Comparison of ENCODE assay signal across 8 cellular contexts in genomic region chr1:17053685-17054410, GRCh38. TPM values are rescaled to one million over a fixed set of nuclear protein-coding genes. Genes with fewer than 3 reads are reported as not detected.
A peak's percentile ranks its signal among the peaks of the same experiment; 100 is the strongest.
DNase-seq lines count a peak whose midpoint lies in the region; ATAC-seq and TF ChIP-seq lines count a peak whose summit lies in the region.

SDHB (minus strand) TSS chr1:17054032; CDS start chr1:17054019, 13 bp downstream.

- TF ChIP-seq CTCF in DND-41 (IDR thresholded peaks at IDR 0.05; ENCODE audit: borderline replicate concordance, extremely low read depth, low read length, poor library complexity, severe bottlenecking) (no peak), esophagus squamous epithelium (IDR thresholded peaks at IDR 0.05) (peak in 1 of 6 experiments; percentile 34)

- peak within 1 kb of the TSS; percentile 99 for H3K4me3 Mint-ChIP-seq in activated T-helper 1 cell treated with anti-CD3 and anti-CD28 coated beads, Interleukin-12 subunit alpha, Interleukin-12 subunit beta, Interleukin-2, Interleukin-4 antibody, amounts not matched to agents 30 ng/mL and 10 ng/mL and 1 ng/mL, durations not matched to agents 14 hours and 24 hours and 36 hours

- H3K27me3 Mint-ChIP-seq in activated T-helper 1 cell treated with anti-CD3 and anti-CD28 coated beads, Interleukin-12 subunit alpha, Interleukin-12 subunit beta, Interleukin-2, Interleukin-4 antibody, amounts not matched to agents 30 ng/mL and 10 ng/mL and 1 ng/mL, durations not matched to agents 14 hours and 24 hours and 36 hours (ENCODE audit: insufficient read depth), result peaks cover 2% of the 10 kb centered on the region

- 0 to 2% methylated on average over 42 to 44 of the region's 44 CpGs for WGBS in GM23248 (ENCODE audit: low coverage in 1 of 2, low lambda C conversion rate in 2 of 2, missing lambda C conversion rate in 2 of 2), 2 experiments
- whole genome bisulfite sequencing in esophagus squamous epithelium, 2 donors, result 0% methylated on average over 14 to 18 of the region's 44 CpGs

- H4K20me1 ChIP-seq in DND-41 (ENCODE audit: insufficient read depth, low read length), result peaks cover 6% of the 10 kb centered on the region; the same call in 1 of the 2 replicates
- no peaks in the 10 kb centered on the region for H4K20me1 ChIP-seq in GM23248 (ENCODE audit: insufficient read depth)

- H3K27me3 ChIP-seq in DND-41 (ENCODE audit: insufficient read depth, low read length, poor library complexity), result no peaks in the 10 kb centered on the region
- no peaks in the 10 kb centered on the region; the same call in 1 of the 2 replicates for H3K27me3 ChIP-seq in GM23248 (replicated peaks; ENCODE audit: insufficient read depth)
- H3K27me3 ChIP-seq in esophagus squamous epithelium, result peaks cover 0 to 10% (median 0%) of the 10 kb centered on the region in 4 donors

- H3K27ac ChIP-seq in DND-41 (ENCODE audit: low read length), result peak within 1 kb of the TSS; percentile 80
- peak within 1 kb of the TSS; percentile 59 for H3K27ac ChIP-seq in GM23248
- H3K27ac ChIP-seq in esophagus squamous epithelium, result peak within 1 kb of the TSS; percentile 91 to 98 (median 93)

- H3K9me2 ChIP-seq in GM23248 (ENCODE audit: insufficient read depth), result no peaks in the 10 kb centered on the region

- H3K27ac Mint-ChIP-seq in activated T-helper 1 cell treated with anti-CD3 and anti-CD28 coated beads, Interleukin-12 subunit alpha, Interleukin-12 subunit beta, Interleukin-2, Interleukin-4 antibody, amounts not matched to agents 30 ng/mL and 10 ng/mL and 1 ng/mL, durations not matched to agents 14 hours and 24 hours and 36 hours, result peak within 1 kb of the TSS; percentile 95

- H3K36me3 ChIP-seq in DND-41 (ENCODE audit: insufficient read depth, low read length), result peaks cover 19% of the 10 kb centered on the region; the same call in 1 of the 2 replicates
- peaks cover 10% of the 10 kb centered on the region; the same call in 1 of the 2 replicates for H3K36me3 ChIP-seq in GM23248 (ENCODE audit: low read depth)
- H3K36me3 ChIP-seq in esophagus squamous epithelium, result peaks cover 0 to 36% (median 6%) of the 10 kb centered on the region in 3 donors

- no peaks in the 10 kb centered on the region for H3K9me3 ChIP-seq in DND-41 (ENCODE audit: insufficient read depth, low read length, severe bottlenecking)
- H3K9me3 ChIP-seq in GM23248 (ENCODE audit: low read depth), result no peaks in the 10 kb centered on the region
- no peaks in the 10 kb centered on the region for H3K9me3 ChIP-seq in esophagus squamous epithelium

- peak in 3 of 4 donors; percentile 84 to 96 (median 91) for TF ChIP-seq POLR2A in esophagus squamous epithelium (IDR thresholded peaks at IDR 0.05)

- ATAC-seq in DND-41 (ENCODE audit: insufficient read depth, low read depth), result peak; percentile 99

- peaks cover 6% of the 10 kb centered on the region; the same call in 1 of the 2 replicates for H3F3A ChIP-seq in GM23248 (ENCODE audit: insufficient read depth)

- intact Hi-C loops in activated T-helper 1 cell treated with anti-CD3 and anti-CD28 coated beads, Interleukin-12 subunit alpha, Interleukin-12 subunit beta, Interleukin-2, Interleukin-4 antibody, amounts not matched to agents 30 ng/mL and 10 ng/mL and 1 ng/mL, durations not matched to agents 14 hours and 24 hours and 36 hours (cut with micrococcal nuclease), result loop anchor here (1.0 to 5.0 kb wide), 9 partner anchors 42 to 1637 kb away; partner anchors contain the start of genes DNAJC16 and SZRD1
- intact Hi-C loops in esophagus squamous epithelium (cut with DNase I), result no loop called here

- H3K4me2 ChIP-seq in DND-41 (ENCODE audit: insufficient read depth, low read length), result peak within 1 kb of the TSS; percentile 76
- H3K4me2 ChIP-seq in GM23248 (ENCODE audit: unreplicated experiment), result peak within 1 kb of the TSS; percentile 95

- H3K9me3 Mint-ChIP-seq in activated T-helper 1 cell treated with anti-CD3 and anti-CD28 coated beads, Interleukin-12 subunit alpha, Interleukin-12 subunit beta, Interleukin-2, Interleukin-4 antibody, amounts not matched to agents 30 ng/mL and 10 ng/mL and 1 ng/mL, durations not matched to agents 14 hours and 24 hours and 36 hours, result no peaks in the 10 kb centered on the region

- in situ Hi-C loops in GM23248 (cut with MboI), result no loop called here

- H3K4me1 ChIP-seq in DND-41 (ENCODE audit: insufficient read depth, low read length) (peaks cover 17% of the 10 kb centered on the region), GM23248 (ENCODE audit: insufficient read depth) (peaks cover 11% of the 10 kb centered on the region), esophagus squamous epithelium (peaks cover 11 to 45% (median 11%) of the 10 kb centered on the region in 3 donors)

- peaks cover 11% of the 10 kb centered on the region for H3K36me3 Mint-ChIP-seq in activated T-helper 1 cell treated with anti-CD3 and anti-CD28 coated beads, Interleukin-12 subunit alpha, Interleukin-12 subunit beta, Interleukin-2, Interleukin-4 antibody, amounts not matched to agents 30 ng/mL and 10 ng/mL and 1 ng/mL, durations not matched to agents 14 hours and 24 hours and 36 hours (ENCODE audit: low read depth)

- H3K4me3 ChIP-seq in DND-41 (ENCODE audit: low read depth in 1 of 2, low read length in 2 of 2) (peak within 1 kb of the TSS; percentile 79 to 84), GM23248 (peak within 1 kb of the TSS; percentile 90), esophagus squamous epithelium (peak within 1 kb of the TSS; percentile 74 to 94 (median 76))

- peak within 1 kb of the TSS; percentile 86 for H2AFZ ChIP-seq in DND-41 (ENCODE audit: low read depth, low read length)
- H2AFZ ChIP-seq in GM23248, result peak within 1 kb of the TSS; percentile 92

- peaks cover 18% of the 10 kb centered on the region for H3K4me1 Mint-ChIP-seq in activated T-helper 1 cell treated with anti-CD3 and anti-CD28 coated beads, Interleukin-12 subunit alpha, Interleukin-12 subunit beta, Interleukin-2, Interleukin-4 antibody, amounts not matched to agents 30 ng/mL and 10 ng/mL and 1 ng/mL, durations not matched to agents 14 hours and 24 hours and 36 hours (ENCODE audit: low read depth)

- H3K9ac ChIP-seq in DND-41 (ENCODE audit: low read depth, low read length) (peak within 1 kb of the TSS; percentile 68), GM23248 (peak within 1 kb of the TSS; percentile 89)

- peak; percentile 99 for DNase-seq in DND-41
- DNase-seq in GM23248, result peak; percentile 100
- peak; percentile 94 to 97 for DNase-seq in Kasumi-1 (lab: John Stamatoyannopoulos, UW)
- DNase-seq in RPMI7951 (ENCODE audit: low read depth), result peak; percentile 97
- peak; percentile 99 for DNase-seq in activated T-helper 1 cell treated with anti-CD3 and anti-CD28 coated beads, Interleukin-12 subunit alpha, Interleukin-12 subunit beta, Interleukin-2, Interleukin-4 antibody, amounts not matched to agents 30 ng/mL and 10 ng/mL and 1 ng/mL, durations not matched to agents 14 hours and 24 hours and 36 hours (ENCODE audit: low spot score)
- DNase-seq in esophagus squamous epithelium (lab: John Stamatoyannopoulos, UW), result peak; percentile 86
- DNase-seq in myocyte (ENCODE audit: low read depth), result peak; percentile 98
- DNase-seq in stimulated activated CD8-positive, alpha-beta memory T cell treated with anti-CD3 and anti-CD28 coated beads, Interleukin-7, amount 100 ng/mL, for 48 hours (ENCODE audit: extremely low read depth in 1 of 2, low read depth in 1 of 2), result peak; percentile 98 to 99

- H3K79me2 ChIP-seq in DND-41 (ENCODE audit: insufficient read depth, low read length), result peaks cover 50% of the 10 kb centered on the region
- peaks cover 50% of the 10 kb centered on the region for H3K79me2 ChIP-seq in GM23248 (ENCODE audit: insufficient read depth)

RNA-seq across cellular contexts. Expression of gene SDHB, which starts in this region (rescaled TPM):
- total RNA-seq in GM23248 (2014; rRNA removed; shearing (Covaris generic)), result 84.1 and 126 TPM in 2 replicates
- 124 and 132 TPM in 2 replicates for polyA plus RNA-seq in GM23248 (2016; fragmentation: Nextera tagmentation; extraction: Ambion mirVana)
- 284 and 314 TPM in 2 replicates for total RNA-seq in RPMI7951 (2014; rRNA removed; shearing (Covaris generic))
- 131 and 137 TPM in 2 replicates for total RNA-seq in activated T-helper 1 cell treated with anti-CD3 and anti-CD28 coated beads, Interleukin-12 subunit alpha, Interleukin-12 subunit beta, Interleukin-2, Interleukin-4 antibody, amounts not matched to agents 30 ng/mL and 10 ng/mL and 1 ng/mL, durations not matched to agents 14 hours and 24 hours and 36 hours
- total RNA-seq in esophagus squamous epithelium, result 100 to 1,000 TPM in 3 of 4 donors, 10 to 100 TPM in 1; 78.4 to 137 (median 119) TPM
- 165 and 183 TPM in 2 replicates for total RNA-seq in myocyte
- 109 TPM for polyA plus RNA-seq in myocyte (2012)

Comparison
In these comparisons a context has a peak if more than half of its experiments do, and no peak if none do; other contexts are left out.
1. Peak in every context shown above with its lines: DNase-seq, ATAC-seq, H3K4me3 ChIP-seq and H3K27ac ChIP-seq.